ENCODE assay signal across 10 cellular contexts in genomic region chr22:30221121-30221992, GRCh38. TPM values are rescaled to one million over a fixed set of nuclear protein-coding genes. Genes with fewer than 3 reads are reported as not detected.
DNase-seq lines count a peak whose midpoint lies in the region; ATAC-seq and TF ChIP-seq lines count a peak whose summit lies in the region.
"Had no signal": no experiment of that assay in that cellular context is flagged by ENCODE, and none has a peak within 500 bp of the region (broad histone marks: within the 10 kb centered on the region; RNA-seq: fewer than 3 reads in every experiment).

No MANE protein-coding gene starts in this region.

- intact Hi-C loops in cardiac septum (cut with DNase I) (no loop called here), Right ventricle myocardium inferior (cut with DNase I) (no loop called here), mucosa of descending colon (cut with DNase I, micrococcal nuclease) (no loop called here)

- H3K4me3 ChIP-seq in mucosa of descending colon = no peak overlapping the region

- ATAC-seq in Right ventricle myocardium inferior (no peak), mucosa of descending colon (peak; percentile 63)

- H3K4me1 ChIP-seq in mucosa of descending colon (ENCODE audit: low read depth) = no peaks in the 10 kb centered on the region

- TF ChIP-seq CTCF in mucosa of descending colon (IDR thresholded peaks at IDR 0.05) = no peak

- peak; percentile 82 for DNase-seq in cardiac septum (ENCODE audit: low spot score)
- DNase-seq in Right ventricle myocardium inferior (ENCODE audit: missing footprints) = no peak
- DNase-seq in activated T-cell treated with anti-CD3 and anti-CD28 coated beads, Interleukin-2, amount 50 U/mL, for 1 hour = peak; percentile 51
- DNase-seq in mucosa of descending colon = peak in 2 of 3 donors; percentile 60 to 63
- DNase-seq in ecto neural progenitor cell (ENCODE audit: low spot score) = no peak
- DNase-seq in islet precursor cell = no peak
- no peak for DNase-seq in NCI-H1694 (lab: John Stamatoyannopoulos, UW)
- no peak for DNase-seq in iPS-NIHi11 (ENCODE audit: low spot score)
- DNase-seq: NCI-H1092 had no signal

- no peaks in the 10 kb centered on the region for H3K36me3 ChIP-seq in mucosa of descending colon (ENCODE audit: low read depth)

- no peaks in the 10 kb centered on the region for H3K9me3 ChIP-seq in mucosa of descending colon

RNA-seq across cellular contexts. Expression of gene LIF, which starts 25.2 kb away (rescaled TPM):
- total RNA-seq in cardiac septum (0.78 TPM), Right ventricle myocardium inferior (0.27 TPM), mucosa of descending colon (10 to 100 TPM in 1 of 3 donors, 1 to 10 TPM in 2; 9.1 to 10.0 (median 9.9) TPM)

RNA-seq across cellular contexts. Expression of gene OSM, which starts 45.3 kb away (rescaled TPM):
- 0.32 TPM for total RNA-seq in cardiac septum
- 0.19 TPM for total RNA-seq in Right ventricle myocardium inferior
- total RNA-seq in mucosa of descending colon = 1 to 10 TPM in 1 of 3 donors, under 1 TPM in 1, not detected in 1; 0.41 to 1.0 TPM
- total RNA-seq: kidney epithelial cell had no signal

Comparison
In these comparisons a context has a peak if more than half of its experiments do, and no peak if none do; other contexts are left out.
1. DNase-seq: peak in cardiac septum (single experiment), activated T-cell treated with anti-CD3 and anti-CD28 coated beads, Interleukin-2, amount 50 U/mL, for 1 hour (single experiment) and mucosa of descending colon (2 of 3); none in Right ventricle myocardium inferior (single experiment), ecto neural progenitor cell (single experiment), islet precursor cell (single experiment), NCI-H1694 (single experiment) and iPS-NIHi11 (single experiment).